ENCODE assay signal across 8 cellular contexts in genomic region chr11:95150977-95151684, GRCh38.
DNase-seq lines count a peak whose midpoint lies in the region; ATAC-seq and TF ChIP-seq lines count a peak whose summit lies in the region.

No MANE protein-coding gene starts in this region.

- H3K27ac ChIP-seq in CD8-positive, alpha-beta T cell (ENCODE audit: low read depth, low read length) = peak overlapping the region; percentile 66
- peak overlapping the region; percentile 90 to 91 for H3K27ac ChIP-seq in mucosa of rectum (ENCODE audit: low read depth in 2 of 2, low read length in 2 of 2)

- peaks cover 24% of the 10 kb centered on the region for H3K4me1 ChIP-seq in CD8-positive, alpha-beta T cell (ENCODE audit: insufficient read depth, low read length)
- H3K4me1 ChIP-seq in mucosa of rectum (ENCODE audit: control insufficient read depth in 2 of 2, insufficient read depth in 2 of 2, low read length in 2 of 2) = peaks cover 16% of the 10 kb centered on the region in 2 donors

- peak; percentile 97 for TF ChIP-seq POLR2A in erythroblast (IDR thresholded peaks at IDR 0.05; ENCODE audit: low read length)

- H3K27ac Mint-ChIP-seq in CD8-positive, alpha-beta T cell = peak overlapping the region; percentile 91

- H3K27me3 Mint-ChIP-seq in CD8-positive, alpha-beta T cell (ENCODE audit: low read depth) = peaks cover 4% of the 10 kb centered on the region

- peak overlapping the region; percentile 85 for H3K4me3 Mint-ChIP-seq in CD8-positive, alpha-beta T cell

- DNase-seq in CD8-positive, alpha-beta T cell = peak; percentile 83 to 93 (median 90)
- DNase-seq in NOMO-1 treated with DMSO at 0.1 percent for 48 hours (lab: John Stamatoyannopoulos, UW; ENCODE audit: unreplicated experiment) (peak; percentile 93), activated T-cell treated with anti-CD3 and anti-CD28 coated beads for 48 hours (ENCODE audit: low read depth) (peak; percentile 85), erythroblast (lab: John Stamatoyannopoulos, UW) (peak; percentile 97 to 98)
- peak; percentile 77 to 80 for DNase-seq in stimulated activated CD8-positive, alpha-beta memory T cell treated with anti-CD3 and anti-CD28 coated beads, Interleukin-4, amount 100 ng/mL, for 4 hours (ENCODE audit: low read depth in 2 of 2, low spot score in 1 of 2)

- POLR2A ChIA-PET in CD8-positive, alpha-beta T cell (lab: Charles Lee) = interaction anchor here (0.5 to 4.4 kb wide), 9 partner anchors 9 to 622 kb away, joined by 3 to 28 read pairs (median 5); partner anchors contain the start of genes CWC15, ENDOD1, KDM4D and SESN3

- peak; percentile 94 for ATAC-seq in CD8-positive, alpha-beta T cell
- peak; percentile 85 for ATAC-seq in GM19397 (IDR thresholded peaks at IDR 0.05; ENCODE audit: unreplicated experiment)
- ATAC-seq in HG03565 (IDR thresholded peaks at IDR 0.05; ENCODE audit: unreplicated experiment) = peak; percentile 85

- TF ChIP-seq CTCF in CD8-positive, alpha-beta T cell (IDR thresholded peaks at IDR 0.05) = peak; percentile 92

- H3K36me3 Mint-ChIP-seq in CD8-positive, alpha-beta T cell = no peaks in the 10 kb centered on the region

- H3K4me1 Mint-ChIP-seq in CD8-positive, alpha-beta T cell (ENCODE audit: low read depth) = peaks cover 35% of the 10 kb centered on the region

- no peaks in the 10 kb centered on the region for H3K27me3 ChIP-seq in CD8-positive, alpha-beta T cell (ENCODE audit: insufficient read depth, low read length)
- no peaks in the 10 kb centered on the region for H3K27me3 ChIP-seq in mucosa of rectum (ENCODE audit: control insufficient read depth in 2 of 2, insufficient read depth in 2 of 2, low read length in 2 of 2)

- intact Hi-C loops in CD8-positive, alpha-beta T cell (cut with DNase I, micrococcal nuclease) = loop anchor here (1.0 to 10.0 kb wide), 15 partner anchors 61 to 1275 kb away; partner anchors contain the start of genes JRKL (in 2 of the 2), CWC15 (in 1 of the 2), ENDOD1 (in 1 of the 2) and FAM76B (in 1 of the 2)

- no peaks in the 10 kb centered on the region for H3K9me3 Mint-ChIP-seq in CD8-positive, alpha-beta T cell

- peak overlapping the region; percentile 89 to 93 for H3K9ac ChIP-seq in mucosa of rectum (ENCODE audit: low read depth in 1 of 2, low read length in 2 of 2)

- no peaks in the 10 kb centered on the region for H3K9me3 ChIP-seq in CD8-positive, alpha-beta T cell (ENCODE audit: low read length)
- no peaks in the 10 kb centered on the region for H3K9me3 ChIP-seq in mucosa of rectum (ENCODE audit: control insufficient read depth in 2 of 2, low read length in 2 of 2)

- no peaks in the 10 kb centered on the region for H3K36me3 ChIP-seq in CD8-positive, alpha-beta T cell (ENCODE audit: insufficient read depth, low read length)
- no peaks in the 10 kb centered on the region for H3K36me3 ChIP-seq in mucosa of rectum (ENCODE audit: control insufficient read depth in 2 of 2, insufficient read depth in 2 of 2, low read length in 2 of 2)

- CTCF ChIA-PET in CD8-positive, alpha-beta T cell (lab: Charles Lee) = interaction anchor here (0.6 to 17.6 kb wide), 21 partner anchors 10 to 1275 kb away, joined by 3 to 400 read pairs (median 4); partner anchors contain the start of gene SESN3

- peak overlapping the region; percentile 82 for H3K4me3 ChIP-seq in CD8-positive, alpha-beta T cell (ENCODE audit: low read depth, low read length)
- peak overlapping the region; percentile 92 to 94 for H3K4me3 ChIP-seq in mucosa of rectum (ENCODE audit: low read length in 2 of 2)

Comparison
In these comparisons a context has a peak if more than half of its experiments do, and no peak if none do; other contexts are left out.
1. Peak in every context shown above with its lines: DNase-seq, ATAC-seq, H3K4me3 ChIP-seq and H3K27ac ChIP-seq.